In genomic region chr1:93910305-93910704, GRCh38 we compare ENCODE assay signal across 1 cellular context.
TF ChIP-seq lines count a peak whose summit lies in the region.

No MANE protein-coding gene starts in this region.

TF ChIP-seq in GM23338, 12 proteins besides CTCF, POLR2A, EP300 and RAD21 (continued from another document):
- TF ChIP-seq ZNF331 (CRISPR knock-in tag; IDR thresholded peaks at IDR 0.05; ENCODE audit: low read depth) (no peak), ZNF114 (CRISPR knock-in tag; IDR thresholded peaks at IDR 0.05) (no peak)
